ENCODE assay signal across 11 cellular contexts in the genomic region with DNA sequence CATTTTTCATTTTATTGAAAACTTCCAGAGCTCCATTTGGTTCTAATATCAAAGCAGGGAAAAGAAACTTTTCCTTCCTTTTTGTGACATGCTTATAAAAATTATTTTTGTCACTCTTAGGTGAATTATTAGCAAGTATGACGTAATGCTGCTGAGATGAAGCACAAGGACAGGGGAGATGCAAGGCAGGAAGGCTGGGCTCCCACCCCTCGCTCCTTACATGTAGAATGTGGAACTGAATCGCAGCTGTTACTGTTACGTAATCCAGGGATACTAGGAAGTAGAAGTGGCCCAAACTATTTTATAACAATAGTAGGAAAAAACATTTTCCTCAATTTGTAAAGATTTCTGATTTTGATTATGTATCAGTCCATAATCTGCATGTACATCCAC. TPM values are rescaled to one million over a fixed set of nuclear protein-coding genes. Genes with fewer than 3 reads are reported as not detected.
DNase-seq lines count a peak whose midpoint lies in the region; ATAC-seq and TF ChIP-seq lines count a peak whose summit lies in the region.
"Had no signal": no experiment of that assay in that cellular context is flagged by ENCODE, and none has a peak within 500 bp of the region (broad histone marks: within the 10 kb centered on the region; RNA-seq: fewer than 3 reads in every experiment).

No MANE protein-coding gene starts in this region.

- in situ Hi-C loops in IMR-90 (cut with MboI; ENCODE audit: low sequenced_read_pairs) = no loop called here

- no peak overlapping the region for H3K27ac ChIP-seq in IMR-90 (ENCODE audit: insufficient read depth, low read length)

- H4K8ac ChIP-seq in IMR-90 (ENCODE audit: low read depth in 2 of 2, low read length in 2 of 2) = no peak overlapping the region

- H3K4me1 ChIP-seq in IMR-90 (ENCODE audit: control insufficient read depth, insufficient read depth, low read length) = peaks cover 9% of the 10 kb centered on the region
- peaks cover 57% of the 10 kb centered on the region for H3K4me1 ChIP-seq in mucosa of stomach (ENCODE audit: control insufficient read depth, insufficient read depth, low read length)

- no peak overlapping the region for H3K4ac ChIP-seq in IMR-90 (ENCODE audit: low read depth, low read length)

- no peak overlapping the region for H2AK9ac ChIP-seq in IMR-90 (replicated peaks; ENCODE audit: low read depth, low read length, poor library complexity)

- H3K9ac ChIP-seq in IMR-90 (ENCODE audit: low read depth, low read length) = no peak overlapping the region
- peak overlapping the region; percentile 24 for H3K9ac ChIP-seq in mucosa of stomach (ENCODE audit: low read length)

- POLR2A ChIA-PET in IMR-90 (lab: Charles Lee; ENCODE audit: unreplicated experiment) = no interaction called here

- H3K36me3 ChIP-seq in IMR-90 (ENCODE audit: control insufficient read depth, insufficient read depth, low read length) = no peaks in the 10 kb centered on the region
- H3K36me3 ChIP-seq in mucosa of stomach (ENCODE audit: control insufficient read depth, insufficient read depth, low read length) = no peaks in the 10 kb centered on the region

- intact Hi-C loops in IMR-90 (cut with micrococcal nuclease) = no loop called here

- no peak overlapping the region for H2AK5ac ChIP-seq in IMR-90 (ENCODE audit: low read depth, low read length)

- H2BK20ac ChIP-seq in IMR-90 (ENCODE audit: low read depth, low read length) = no peak overlapping the region

- CTCF ChIA-PET in IMR-90 (lab: Yijun Ruan, JAX) = no interaction called here

- H3K27me3 ChIP-seq in IMR-90 (ENCODE audit: control insufficient read depth, insufficient read depth, low read length) (peaks cover 2% of the 10 kb centered on the region; the same call in 1 of the 2 replicates), mucosa of stomach (ENCODE audit: control insufficient read depth, insufficient read depth, low read length) (peaks cover 3% of the 10 kb centered on the region)

- H3K23ac ChIP-seq in IMR-90 (ENCODE audit: low read depth, low read length) = no peak overlapping the region

- no peak overlapping the region for H4K5ac ChIP-seq in IMR-90 (ENCODE audit: low read depth, low read length)

- TF ChIP-seq POLR2A in IMR-90 (IDR thresholded peaks at IDR 0.05; ENCODE audit: low read depth, low read length) = no peak

- no peak overlapping the region for H2AFZ ChIP-seq in IMR-90 (replicated peaks; ENCODE audit: low read length, poor library complexity)

- H2BK5ac ChIP-seq in IMR-90 (ENCODE audit: low read depth, low read length, poor library complexity, severe bottlenecking) = no peak overlapping the region

- DNase-seq in AG10803 (ENCODE audit: low read depth) (peak; percentile 65), IMR-90 (peak; percentile 46), fibroblast of gingiva (ENCODE audit: low read depth) (peak; percentile 38), OCI-M1 (lab: John Stamatoyannopoulos, UW) (no peak), NCI-H2029 (lab: John Stamatoyannopoulos, UW) (no peak)
- DNase-seq: CD4-positive, alpha-beta T cell had no signal

- no peak overlapping the region for H2BK120ac ChIP-seq in IMR-90 (ENCODE audit: low read depth, low read length)

- TF ChIP-seq CTCF in AG10803 (conservative IDR thresholded peaks at IDR 0.05; ENCODE audit: low read length) (no peak), IMR-90 (conservative IDR thresholded peaks at IDR 0.05; ENCODE audit: low read depth, low read length) (no peak)

- no peaks in the 10 kb centered on the region; a peak in 1 of 4 replicates for H3K79me1 ChIP-seq in IMR-90 (ENCODE audit: low read depth in 1 of 2, low read length in 2 of 2)

- no peak for ATAC-seq in IMR-90 (ENCODE audit: low read depth)
- ATAC-seq in GM21529 (IDR thresholded peaks at IDR 0.05; ENCODE audit: unreplicated experiment) = no peak
- no peak for ATAC-seq in GM21717 (IDR thresholded peaks at IDR 0.05; ENCODE audit: unreplicated experiment)

- H3K9me3 ChIP-seq in IMR-90 (ENCODE audit: control insufficient read depth, insufficient read depth, low read length) (no peaks in the 10 kb centered on the region), mucosa of stomach (ENCODE audit: control insufficient read depth, low read length) (no peaks in the 10 kb centered on the region)

- no peak overlapping the region for H3K14ac ChIP-seq in IMR-90 (replicated peaks; ENCODE audit: low read depth, low read length)

- no peak overlapping the region for H4K91ac ChIP-seq in IMR-90 (ENCODE audit: insufficient read depth, low read depth, low read length)

- dilution Hi-C loops in IMR-90 (cut with HindIII; ENCODE audit: low sequenced_read_pairs, unreplicated experiment) = no loop called here

- H3K18ac ChIP-seq in IMR-90 (ENCODE audit: low read depth, low read length) = no peak overlapping the region

- H3K56ac ChIP-seq in IMR-90 (ENCODE audit: extremely low read depth, insufficient read depth, low read length) = no peak overlapping the region

- WGBS in IMR-90 (ENCODE audit: extremely low coverage in 2 of 2, insufficient read length in 1 of 2), 2 experiments = no CpG with 5 or more reads among the region's 4 CpGs

- no peak overlapping the region for H3K4me3 ChIP-seq in AG10803 (ENCODE audit: low read length)
- H3K4me3 ChIP-seq in IMR-90 (ENCODE audit: insufficient read depth, low read depth, low read length) = no peak overlapping the region
- no peak overlapping the region for H3K4me3 ChIP-seq in mucosa of stomach (ENCODE audit: low read length)

- BruUV-seq in IMR-90 (replicated peaks; lab: Mats Ljungman, UMichigan) = no TSS peak

- no peaks in the 10 kb centered on the region for H3K9me1 ChIP-seq in IMR-90 (ENCODE audit: insufficient read depth, low read length)

- no peak for TF ChIP-seq RAD21 in IMR-90 (IDR thresholded peaks at IDR 0.05; ENCODE audit: low read length)

- H3K4me2 ChIP-seq in IMR-90 (ENCODE audit: low read depth, low read length) = 0 out of 2 replicates have a peak overlapping the region, but pooled peaks have one; percentile 10

- no peak overlapping the region for H2BK15ac ChIP-seq in IMR-90 (ENCODE audit: low read depth, low read length)

- H4K20me1 ChIP-seq in IMR-90 (ENCODE audit: insufficient read depth, low read length) = no peaks in the 10 kb centered on the region

TF ChIP-seq in IMR-90, 13 proteins besides CTCF, POLR2A, EP300 and RAD21:
- peak; percentile 80 for TF ChIP-seq CEBPB (IDR thresholded peaks at IDR 0.05; ENCODE audit: low read depth, low read length)
- TF ChIP-seq RCOR1 (IDR thresholded peaks at IDR 0.05; ENCODE audit: insufficient replicate concordance, low read length) = no peak

RNA-seq across cellular contexts. Expression of a gene that starts 17.1 kb away (rescaled TPM):
- 46.2 and 71.7 TPM in 2 replicates for total RNA-seq in IMR-90 (2012; rRNA removed)
- polyA plus RNA-seq in IMR-90 (2012; rRNA removed) = 43.6 and 48.6 TPM in 2 replicates
- polyA plus RNA-seq in IMR-90 (2012; cell fraction: cytosol; rRNA removed) = 5.5 and 7.8 TPM in 2 replicates
- polyA plus RNA-seq in IMR-90 (2012; cell fraction: nucleus; rRNA removed; ENCODE audit: low replicate concordance) = 22.2 and 87.5 TPM in 2 replicates

RNA-seq across cellular contexts. Expression of a gene that starts 39.6 kb away (rescaled TPM):
- total RNA-seq in IMR-90 (2012; rRNA removed) = 25.5 and 30.8 TPM in 2 replicates
- polyA plus RNA-seq in IMR-90 (2012; rRNA removed) = 22.1 and 24.3 TPM in 2 replicates
- 12.8 and 14.9 TPM in 2 replicates for polyA plus RNA-seq in IMR-90 (2012; cell fraction: cytosol; rRNA removed)
- polyA plus RNA-seq in IMR-90 (2012; cell fraction: nucleus; rRNA removed; ENCODE audit: low replicate concordance) = 41.4 and 70.6 TPM in 2 replicates

RNA-seq across cellular contexts. Expression of a gene that starts 54.5 kb away (rescaled TPM):
- total RNA-seq in IMR-90 (2012; rRNA removed) = not detected in 2 replicates
- not detected in 2 replicates for polyA plus RNA-seq in IMR-90 (2012; rRNA removed)
- polyA plus RNA-seq in IMR-90 (2012; cell fraction: cytosol; rRNA removed) = not detected in 2 replicates
- not detected in 2 replicates for polyA plus RNA-seq in IMR-90 (2012; cell fraction: nucleus; rRNA removed; ENCODE audit: low replicate concordance)
- total RNA-seq: CD4-positive, alpha-beta T cell; dermis microvascular lymphatic vessel endothelial cell; urinary bladder had no signal
- polyA plus RNA-seq: urinary bladder had no signal

Comparison
In these comparisons a context has a peak if more than half of its experiments do, and no peak if none do; other contexts are left out.
1. DNase-seq: peak in AG10803 (single experiment), IMR-90 (single experiment) and fibroblast of gingiva (single experiment); none in OCI-M1 (single experiment) and NCI-H2029 (single experiment).